ENCODE assay signal across 1 cellular context in the genomic region with DNA sequence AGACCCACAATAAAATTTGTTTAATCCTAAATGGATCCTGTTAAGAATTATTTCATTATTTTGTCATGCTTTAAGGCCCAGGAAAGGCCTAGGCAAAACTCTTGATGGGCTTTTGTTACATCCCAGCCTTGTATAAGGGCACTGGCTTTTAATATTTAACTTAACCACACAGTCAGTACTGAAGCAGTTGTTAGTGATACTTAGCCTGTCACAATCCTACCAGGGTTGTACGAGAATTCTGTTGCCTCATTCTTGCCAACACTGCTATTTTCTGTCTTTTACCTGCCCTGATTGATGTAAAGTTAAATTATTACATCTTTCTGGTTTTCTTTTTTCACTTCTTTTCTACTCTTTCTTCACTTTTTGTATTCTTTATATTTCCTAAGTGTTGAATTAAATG.
A peak's percentile ranks its signal among the peaks of the same experiment; 100 is the strongest.
TF ChIP-seq lines count a peak whose summit lies in the region.

No MANE protein-coding gene starts in this region.

TF ChIP-seq in HepG2, 621 proteins besides CTCF, POLR2A, EP300 and RAD21 (continued from another document):
- TF ChIP-seq, protein P1, sequence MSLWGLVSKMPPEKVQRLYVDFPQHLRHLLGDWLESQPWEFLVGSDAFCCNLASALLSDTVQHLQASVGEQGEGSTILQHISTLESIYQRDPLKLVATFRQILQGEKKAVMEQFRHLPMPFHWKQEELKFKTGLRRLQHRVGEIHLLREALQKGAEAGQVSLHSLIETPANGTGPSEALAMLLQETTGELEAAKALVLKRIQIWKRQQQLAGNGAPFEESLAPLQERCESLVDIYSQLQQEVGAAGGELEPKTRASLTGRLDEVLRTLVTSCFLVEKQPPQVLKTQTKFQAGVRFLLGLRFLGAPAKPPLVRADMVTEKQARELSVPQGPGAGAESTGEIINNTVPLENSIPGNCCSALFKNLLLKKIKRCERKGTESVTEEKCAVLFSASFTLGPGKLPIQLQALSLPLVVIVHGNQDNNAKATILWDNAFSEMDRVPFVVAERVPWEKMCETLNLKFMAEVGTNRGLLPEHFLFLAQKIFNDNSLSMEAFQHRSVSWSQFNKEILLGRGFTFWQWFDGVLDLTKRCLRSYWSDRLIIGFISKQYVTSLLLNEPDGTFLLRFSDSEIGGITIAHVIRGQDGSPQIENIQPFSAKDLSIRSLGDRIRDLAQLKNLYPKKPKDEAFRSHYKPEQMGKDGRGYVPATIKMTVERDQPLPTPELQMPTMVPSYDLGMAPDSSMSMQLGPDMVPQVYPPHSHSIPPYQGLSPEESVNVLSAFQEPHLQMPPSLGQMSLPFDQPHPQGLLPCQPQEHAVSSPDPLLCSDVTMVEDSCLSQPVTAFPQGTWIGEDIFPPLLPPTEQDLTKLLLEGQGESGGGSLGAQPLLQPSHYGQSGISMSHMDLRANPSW (CRISPR knock-in tag; IDR thresholded peaks at IDR 0.05; ENCODE audit: borderline replicate concordance): 0 out of 2 replicates have a peak, but pooled peaks have one; percentile 33
- TF ChIP-seq HHEX (CRISPR knock-in tag; IDR thresholded peaks at IDR 0.05) (no peak), FIP1L1 (IDR thresholded peaks at IDR 0.05; ENCODE audit: borderline replicate concordance, insufficient read depth, low read depth, low read length) (no peak), CEBPB (IDR thresholded peaks at IDR 0.05; ENCODE audit: borderline replicate concordance, low read depth, low read length) (peak; percentile 11; the same call in 1 of the 2 replicates), ZNF550 (CRISPR knock-in tag; IDR thresholded peaks at IDR 0.05; ENCODE audit: borderline replicate concordance) (no peak), ZBTB39 (CRISPR knock-in tag; IDR thresholded peaks at IDR 0.05) (no peak), SAP130 (CRISPR knock-in tag; IDR thresholded peaks at IDR 0.05; ENCODE audit: low read depth) (peak; percentile 33; the same call in 1 of the 2 replicates), ZSCAN21 (CRISPR knock-in tag; IDR thresholded peaks at IDR 0.05; ENCODE audit: borderline replicate concordance) (peak; percentile 69; the same call in 1 of the 2 replicates), SUZ12 (IDR thresholded peaks at IDR 0.05; ENCODE audit: low read depth, low read length) (no peak), ZNF883 (CRISPR knock-in tag; IDR thresholded peaks at IDR 0.05; ENCODE audit: not compliant biosample characterization) (no peak), KDM6A (CRISPR knock-in tag; IDR thresholded peaks at IDR 0.05; ENCODE audit: low read depth) (0 out of 2 replicates have a peak, but pooled peaks have one; percentile 13), AGO2 (optimal IDR thresholded peaks at IDR 0.05; ENCODE audit: low read depth, low read length) (no peak), RXRB (CRISPR knock-in tag; IDR thresholded peaks at IDR 0.05; ENCODE audit: borderline replicate concordance) (0 out of 2 replicates have a peak, but pooled peaks have one; percentile 6), ZZZ3 (CRISPR knock-in tag; IDR thresholded peaks at IDR 0.05; ENCODE audit: borderline replicate concordance) (no peak)
